In the genomic region with DNA sequence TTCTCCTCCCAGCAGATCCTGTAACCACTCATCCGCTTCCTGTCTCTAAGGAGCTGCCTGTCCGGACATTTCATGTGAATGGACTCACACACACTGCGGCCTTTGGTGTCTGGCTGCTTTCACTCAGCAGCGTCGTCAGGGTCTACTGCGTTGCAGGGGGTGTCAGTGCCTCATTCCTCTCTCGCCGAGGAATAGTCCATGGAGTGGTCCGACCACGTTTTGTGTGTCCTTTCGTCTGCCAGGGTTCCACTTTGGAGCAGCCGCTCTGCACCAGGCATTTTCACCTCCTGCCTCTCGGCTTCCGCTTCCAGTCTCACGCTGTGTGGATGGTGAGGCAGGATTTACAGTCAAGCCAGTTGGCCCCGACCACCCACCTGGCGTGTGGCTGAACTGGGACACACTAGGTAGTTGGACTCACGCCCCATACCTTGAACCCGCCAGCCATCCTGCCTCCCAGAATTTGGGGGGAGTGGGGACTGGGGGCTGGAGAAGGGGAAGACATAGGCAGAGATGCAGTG, we compare ENCODE assay signal across 16 cellular contexts.
DNase-seq lines count a peak whose midpoint lies in the region; ATAC-seq, FAIRE-seq and TF ChIP-seq lines count a peak whose summit lies in the region.
"Had no signal": no experiment of that assay in that cellular context is flagged by ENCODE, and none has a peak within 500 bp of the region (broad histone marks: within the 10 kb centered on the region; RNA-seq: fewer than 3 reads in every experiment).

No MANE protein-coding gene starts in this region.

- CTCF ChIA-PET in HepG2 (lab: Yijun Ruan, JAX; ENCODE audit: low intra/inter-chr PET ratio, low total read pairs) = no interaction called here

- H3K27me3 Mint-ChIP-seq in astrocyte (ENCODE audit: low read depth, unreplicated experiment) = peaks cover 7% of the 10 kb centered on the region

- DNase-seq in HepG2 (ENCODE audit: low spot score) = no peak
- no peak for DNase-seq in right lobe of liver
- no peak for DNase-seq in astrocyte (ENCODE audit: low read depth)
- peak; percentile 86 for DNase-seq in left kidney (ENCODE audit: low read depth, low spot score)
- no peak for DNase-seq in NCI-H1048 (lab: John Stamatoyannopoulos, UW)
- DNase-seq in stimulated activated CD4-positive, alpha-beta T cell treated with anti-CD3 and anti-CD28 coated beads, Interleukin-1b, Interleukin-23, amount 100 ng/mL, for 48 hours = no peak
- DNase-seq: ACHN; CD4-positive, alpha-beta memory T cell; DND-41; GF-D8; GOT3; NCI-H187; NCI-H774 had no signal

- POLR2A ChIA-PET in HepG2 (lab: Yijun Ruan, JAX) = no interaction called here

- in situ Hi-C loops in HepG2 (cut with HindIII; ENCODE audit: extremely low pct_ligation_motif_present, low pct_unique_long_range_greater_than_20kb) = no loop called here

- no peak overlapping the region for H3K27ac Mint-ChIP-seq in astrocyte (ENCODE audit: unreplicated experiment)
- H3K27ac Mint-ChIP-seq: CD4-positive, alpha-beta memory T cell had no signal

- FAIRE-seq in HepG2 (lab: Jason Lieb, UNC) = no peak
- no peak for FAIRE-seq in astrocyte (lab: Jason Lieb, UNC)

- no peaks in the 10 kb centered on the region; a peak in 1 of 5 replicates for H3K27me3 ChIP-seq in HepG2 (ENCODE audit: control insufficient read depth in 1 of 2, insufficient read depth in 2 of 2, low read length in 2 of 2)
- no peaks in the 10 kb centered on the region for H3K27me3 ChIP-seq in right lobe of liver
- no peaks in the 10 kb centered on the region for H3K27me3 ChIP-seq in astrocyte (ENCODE audit: insufficient read depth, low read length)

- H3K36me3 Mint-ChIP-seq in astrocyte (ENCODE audit: low read depth, unreplicated experiment) = no peaks in the 10 kb centered on the region
- H3K36me3 Mint-ChIP-seq: CD4-positive, alpha-beta memory T cell had no signal

- H3K4me2 ChIP-seq in HepG2 (ENCODE audit: low read depth, low read length) = no peak overlapping the region
- H3K4me2 ChIP-seq in astrocyte (ENCODE audit: low read length) = peak overlapping the region; percentile 20
- H3K4me2 ChIP-seq: KMS-11 had no signal

- no TSS peak for BruUV-seq in HepG2 (replicated peaks; lab: Mats Ljungman, UMichigan)

- H3K4me3 ChIP-seq in HepG2 (replicated peaks in 1 of 3; ENCODE audit: insufficient read depth in 1 of 3, low read depth in 2 of 3, low read length in 3 of 3) (no peak overlapping the region), right lobe of liver (no peak overlapping the region), astrocyte (ENCODE audit: insufficient read depth, low read depth, low read length) (no peak overlapping the region)
- H3K4me3 ChIP-seq: SK-N-MC had no signal

- TF ChIP-seq POLR2A in HepG2 (IDR thresholded peaks at IDR 0.05; ENCODE audit: insufficient read depth in 1 of 2, low read depth in 2 of 2, low read length in 2 of 2) (no peak), right lobe of liver (IDR thresholded peaks at IDR 0.05) (no peak)

- H3K9ac ChIP-seq in HepG2 (ENCODE audit: insufficient read depth, low read depth, low read length) = no peak overlapping the region
- H3K9ac ChIP-seq in astrocyte (ENCODE audit: low read length) = no peak overlapping the region
- H3K9ac ChIP-seq: KMS-11 had no signal

- H3K79me2 ChIP-seq in HepG2 (ENCODE audit: insufficient read depth, low read length) (no peaks in the 10 kb centered on the region), astrocyte (ENCODE audit: insufficient read depth, low read length) (peaks cover 2% of the 10 kb centered on the region)

- no peaks in the 10 kb centered on the region; the same call in 1 of the 2 replicates for H4K20me1 ChIP-seq in HepG2 (ENCODE audit: insufficient read depth, low read length)
- peaks cover 82% of the 10 kb centered on the region for H4K20me1 ChIP-seq in astrocyte (ENCODE audit: insufficient read depth, low read length)

- no peak for TF ChIP-seq RAD21 in HepG2 (CRISPR knock-in tag; IDR thresholded peaks at IDR 0.05)

- H3K36me3 ChIP-seq in HepG2 (replicated peaks in 1 of 2; ENCODE audit: control insufficient read depth in 1 of 2, insufficient read depth in 2 of 2, low read length in 2 of 2) (no peaks in the 10 kb centered on the region), right lobe of liver (no peaks in the 10 kb centered on the region), astrocyte (ENCODE audit: insufficient read depth, low read length) (no peaks in the 10 kb centered on the region)

- H2AFZ ChIP-seq in HepG2 (ENCODE audit: low read length) = no peak overlapping the region
- H2AFZ ChIP-seq in astrocyte (ENCODE audit: low read depth, low read length) = no peak overlapping the region

- H3K9me3 ChIP-seq in HepG2 (ENCODE audit: low read length) (no peaks in the 10 kb centered on the region), right lobe of liver (no peaks in the 10 kb centered on the region), astrocyte (ENCODE audit: insufficient read depth, low read depth, low read length) (no peaks in the 10 kb centered on the region)

- TF ChIP-seq CTCF in HepG2 (CRISPR knock-in tag; IDR thresholded peaks at IDR 0.05) = no peak
- no peak for TF ChIP-seq CTCF in right lobe of liver (IDR thresholded peaks at IDR 0.05)
- no peak for TF ChIP-seq CTCF in astrocyte (IDR thresholded peaks at IDR 0.05; ENCODE audit: insufficient read depth, low read depth, low read length)

- H3K27ac ChIP-seq in HepG2 (ENCODE audit: extremely low read length, insufficient read depth, low read length) = no peak overlapping the region
- H3K27ac ChIP-seq in right lobe of liver = no peak overlapping the region
- no peak overlapping the region for H3K27ac ChIP-seq in astrocyte (ENCODE audit: low read depth, low read length)
- H3K27ac ChIP-seq: KMS-11, SK-N-MC had no signal

- H3K4me1 Mint-ChIP-seq in astrocyte (ENCODE audit: low read depth, unreplicated experiment) = peaks cover 7% of the 10 kb centered on the region

- H3K9me3 Mint-ChIP-seq in astrocyte (ENCODE audit: unreplicated experiment) = no peaks in the 10 kb centered on the region
- H3K9me3 Mint-ChIP-seq: CD4-positive, alpha-beta memory T cell had no signal

- H3K4me1 ChIP-seq in HepG2 (ENCODE audit: insufficient read depth, low read length) = peaks cover 46% of the 10 kb centered on the region
- H3K4me1 ChIP-seq in right lobe of liver = peaks cover 0 to 18% (median 3%) of the 10 kb centered on the region in 4 donors
- peaks cover 24% of the 10 kb centered on the region for H3K4me1 ChIP-seq in astrocyte (ENCODE audit: insufficient read depth, low read length)

- 93% methylated on average over 19 of the region's 19 CpGs for WGBS in HepG2 (ENCODE audit: low lambda C conversion rate)
- whole genome bisulfite sequencing in right lobe of liver (ENCODE audit: insufficient coverage, low coverage, low lambda C conversion rate, missing lambda C conversion rate) = 76% methylated on average over 6 of the region's 19 CpGs

- H3K4me3 Mint-ChIP-seq in astrocyte (ENCODE audit: unreplicated experiment) = no peak overlapping the region
- H3K4me3 Mint-ChIP-seq: CD4-positive, alpha-beta memory T cell had no signal

- ATAC-seq in HepG2 (no peak), right lobe of liver (no peak), esophagus mucosa (no peak)

- TF ChIP-seq EP300 in HepG2 (IDR thresholded peaks at IDR 0.05; ENCODE audit: low read depth in 2 of 2, low read length in 2 of 2) (no peak), HepG2 (CRISPR knock-in tag; IDR thresholded peaks at IDR 0.05; ENCODE audit: borderline replicate concordance) (no peak)

- intact Hi-C loops in HepG2 (cut with micrococcal nuclease; ENCODE audit: unreplicated experiment) (no loop called here), right lobe of liver (cut with DNase I) (no loop called here)

TF ChIP-seq in HepG2, 621 proteins besides CTCF, POLR2A, EP300 and RAD21:
- no peak for TF ChIP-seq SP140L (CRISPR knock-in tag; IDR thresholded peaks at IDR 0.05; ENCODE audit: borderline replicate concordance)
- no peak for TF ChIP-seq ZNF235 (CRISPR knock-in tag; IDR thresholded peaks at IDR 0.05; ENCODE audit: borderline replicate concordance)
- 0 out of 2 replicates have a peak, but pooled peaks have one; percentile 28 for TF ChIP-seq SALL1 (CRISPR knock-in tag; IDR thresholded peaks at IDR 0.05)
- TF ChIP-seq, protein P1, sequence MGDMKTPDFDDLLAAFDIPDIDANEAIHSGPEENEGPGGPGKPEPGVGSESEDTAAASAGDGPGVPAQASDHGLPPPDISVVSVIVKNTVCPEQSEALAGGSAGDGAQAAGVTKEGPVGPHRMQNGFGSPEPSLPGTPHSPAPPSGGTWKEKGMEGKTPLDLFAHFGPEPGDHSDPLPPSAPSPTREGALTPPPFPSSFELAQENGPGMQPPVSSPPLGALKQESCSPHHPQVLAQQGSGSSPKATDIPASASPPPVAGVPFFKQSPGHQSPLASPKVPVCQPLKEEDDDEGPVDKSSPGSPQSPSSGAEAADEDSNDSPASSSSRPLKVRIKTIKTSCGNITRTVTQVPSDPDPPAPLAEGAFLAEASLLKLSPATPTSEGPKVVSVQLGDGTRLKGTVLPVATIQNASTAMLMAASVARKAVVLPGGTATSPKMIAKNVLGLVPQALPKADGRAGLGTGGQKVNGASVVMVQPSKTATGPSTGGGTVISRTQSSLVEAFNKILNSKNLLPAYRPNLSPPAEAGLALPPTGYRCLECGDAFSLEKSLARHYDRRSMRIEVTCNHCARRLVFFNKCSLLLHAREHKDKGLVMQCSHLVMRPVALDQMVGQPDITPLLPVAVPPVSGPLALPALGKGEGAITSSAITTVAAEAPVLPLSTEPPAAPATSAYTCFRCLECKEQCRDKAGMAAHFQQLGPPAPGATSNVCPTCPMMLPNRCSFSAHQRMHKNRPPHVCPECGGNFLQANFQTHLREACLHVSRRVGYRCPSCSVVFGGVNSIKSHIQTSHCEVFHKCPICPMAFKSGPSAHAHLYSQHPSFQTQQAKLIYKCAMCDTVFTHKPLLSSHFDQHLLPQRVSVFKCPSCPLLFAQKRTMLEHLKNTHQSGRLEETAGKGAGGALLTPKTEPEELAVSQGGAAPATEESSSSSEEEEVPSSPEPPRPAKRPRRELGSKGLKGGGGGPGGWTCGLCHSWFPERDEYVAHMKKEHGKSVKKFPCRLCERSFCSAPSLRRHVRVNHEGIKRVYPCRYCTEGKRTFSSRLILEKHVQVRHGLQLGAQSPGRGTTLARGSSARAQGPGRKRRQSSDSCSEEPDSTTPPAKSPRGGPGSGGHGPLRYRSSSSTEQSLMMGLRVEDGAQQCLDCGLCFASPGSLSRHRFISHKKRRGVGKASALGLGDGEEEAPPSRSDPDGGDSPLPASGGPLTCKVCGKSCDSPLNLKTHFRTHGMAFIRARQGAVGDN (CRISPR knock-in tag; IDR thresholded peaks at IDR 0.05) = peak; percentile 1; the same call in 1 of the 2 replicates
- TF ChIP-seq FOXJ3 (CRISPR knock-in tag; IDR thresholded peaks at IDR 0.05; ENCODE audit: borderline replicate concordance) = no peak
